In genomic region chr14:68174446-68174845, GRCh38 we compare ENCODE assay signal across 28 cellular contexts.
DNase-seq lines count a peak whose midpoint lies in the region; ATAC-seq, FAIRE-seq and TF ChIP-seq lines count a peak whose summit lies in the region.
"Had no signal": no experiment of that assay in that cellular context is flagged by ENCODE, and none has a peak within 500 bp of the region (broad histone marks: within the 10 kb centered on the region; RNA-seq: fewer than 3 reads in every experiment).

No MANE protein-coding gene starts in this region.

- peaks cover 65% of the 10 kb centered on the region for H3K4me1 ChIP-seq in PC-3 (ENCODE audit: insufficient read depth, low read length)
- H3K4me1 ChIP-seq in kidney (ENCODE audit: control insufficient read depth in 1 of 2, insufficient read depth in 1 of 2, low read depth in 1 of 2, low read length in 2 of 2), result peaks cover 11 to 13% of the 10 kb centered on the region in 2 donors
- peaks cover 33% of the 10 kb centered on the region for H3K4me1 ChIP-seq in smooth muscle cell (ENCODE audit: low read depth)
- H3K4me1 ChIP-seq in HepG2 (ENCODE audit: insufficient read depth, low read length), result peaks cover 52% of the 10 kb centered on the region
- H3K4me1 ChIP-seq: heart left ventricle, left ventricle myocardium inferior had no signal

- intact Hi-C loops in Calu3 (cut with micrococcal nuclease; ENCODE audit: unreplicated experiment) (no loop called here), PC-3 (cut with micrococcal nuclease) (no loop called here), kidney (cut with DNase I) (no loop called here), HepG2 (cut with micrococcal nuclease; ENCODE audit: unreplicated experiment) (no loop called here)

- no peaks in the 10 kb centered on the region for H3K79me2 ChIP-seq in PC-3 (ENCODE audit: low read length)
- no peaks in the 10 kb centered on the region for H3K79me2 ChIP-seq in smooth muscle cell (ENCODE audit: low read depth)
- no peaks in the 10 kb centered on the region for H3K79me2 ChIP-seq in HepG2 (ENCODE audit: insufficient read depth, low read length)

- no peak for TF ChIP-seq POLR2A in HepG2 (IDR thresholded peaks at IDR 0.05; ENCODE audit: insufficient read depth in 1 of 2, low read depth in 2 of 2, low read length in 2 of 2)

- no peaks in the 10 kb centered on the region for H3K27me3 Mint-ChIP-seq in Calu3 (ENCODE audit: unreplicated experiment)

- TF ChIP-seq CTCF in Calu3 (IDR thresholded peaks at IDR 0.05; ENCODE audit: unreplicated experiment), result no peak
- no peak for TF ChIP-seq CTCF in PC-3 (conservative IDR thresholded peaks at IDR 0.05; ENCODE audit: low read depth, low read length)
- no peak for TF ChIP-seq CTCF in kidney (IDR thresholded peaks at IDR 0.05; ENCODE audit: borderline replicate concordance, extremely low read depth, insufficient read depth)
- no peak for TF ChIP-seq CTCF in smooth muscle cell (IDR thresholded peaks at IDR 0.05; ENCODE audit: borderline replicate concordance, insufficient read depth, poor library complexity, severe bottlenecking)
- TF ChIP-seq CTCF in HepG2 (CRISPR knock-in tag; IDR thresholded peaks at IDR 0.05), result no peak

- no peaks in the 10 kb centered on the region for H3K27me3 ChIP-seq in PC-3 (ENCODE audit: low read length)
- H3K27me3 ChIP-seq in smooth muscle cell (ENCODE audit: low read depth), result no peaks in the 10 kb centered on the region
- H3K27me3 ChIP-seq in HepG2 (ENCODE audit: control insufficient read depth in 1 of 2, insufficient read depth in 2 of 2, low read length in 2 of 2), result no peaks in the 10 kb centered on the region
- H3K27me3 ChIP-seq: adrenal gland, colonic mucosa, heart left ventricle, neural progenitor cell, tibial artery had no signal

- peaks cover 4% of the 10 kb centered on the region for H3K9me3 Mint-ChIP-seq in Calu3 (ENCODE audit: low read depth, unreplicated experiment)
- H3K9me3 Mint-ChIP-seq: neural progenitor cell had no signal

- no peaks in the 10 kb centered on the region for H3K9me2 ChIP-seq in PC-3 (replicated peaks; ENCODE audit: low read length)

- no peaks in the 10 kb centered on the region for H3K9me3 ChIP-seq in PC-3 (ENCODE audit: low read length)
- H3K9me3 ChIP-seq in kidney (ENCODE audit: control insufficient read depth in 1 of 2, low read length in 2 of 2), result no peaks in the 10 kb centered on the region
- H3K9me3 ChIP-seq in smooth muscle cell (replicated peaks; ENCODE audit: low read depth), result no peaks in the 10 kb centered on the region
- no peaks in the 10 kb centered on the region for H3K9me3 ChIP-seq in HepG2 (ENCODE audit: low read length)
- H3K9me3 ChIP-seq: adrenal gland, colonic mucosa, heart left ventricle, left ventricle myocardium inferior, psoas muscle, tibial artery had no signal

- H3K4me1 Mint-ChIP-seq in Calu3 (ENCODE audit: low read depth, unreplicated experiment), result peaks cover 60% of the 10 kb centered on the region

- BruUV-seq in Calu3 (replicated peaks; lab: Mats Ljungman, UMichigan) (no TSS peak), PC-3 (replicated peaks; lab: Mats Ljungman, UMichigan) (no TSS peak), HepG2 (replicated peaks; lab: Mats Ljungman, UMichigan) (no TSS peak)

- H3K4me3 Mint-ChIP-seq in Calu3 (ENCODE audit: low read depth, unreplicated experiment), result no peak overlapping the region
- H3K4me3 Mint-ChIP-seq: activated CD8-positive, alpha-beta T cell treated with anti-CD3 and anti-CD28 coated beads, Interleukin-2, amount 10 ng/mL, durations not matched to agents 7 days and 5 days; neural progenitor cell had no signal

- no peak for TF ChIP-seq RAD21 in HepG2 (CRISPR knock-in tag; IDR thresholded peaks at IDR 0.05)

- FAIRE-seq in kidney (lab: Jason Lieb, UNC) (no peak), HepG2 (lab: Jason Lieb, UNC) (no peak)
- FAIRE-seq: bronchial epithelial cell, H54, K562, small intestine had no signal

- H3K36me3 ChIP-seq in PC-3 (ENCODE audit: low read depth, low read length) (no peaks in the 10 kb centered on the region), kidney (ENCODE audit: control insufficient read depth in 1 of 2, insufficient read depth in 2 of 2, low read length in 2 of 2) (no peaks in the 10 kb centered on the region), smooth muscle cell (ENCODE audit: low read depth) (no peaks in the 10 kb centered on the region), HepG2 (replicated peaks in 1 of 2; ENCODE audit: control insufficient read depth in 1 of 2, insufficient read depth in 2 of 2, low read length in 2 of 2) (no peaks in the 10 kb centered on the region)
- H3K36me3 ChIP-seq: adrenal gland, colonic mucosa, heart left ventricle, left ventricle myocardium inferior, neural progenitor cell, tibial artery had no signal

- no peak for DNase-seq in Calu3
- DNase-seq in PC-3, result peak; percentile 31
- no peak for DNase-seq in kidney
- DNase-seq in smooth muscle cell (lab: John Stamatoyannopoulos, UW; ENCODE audit: unreplicated experiment), result no peak
- DNase-seq in HepG2 (ENCODE audit: low spot score), result no peak
- DNase-seq in iPS-NIHi7 (ENCODE audit: extremely low spot score), result no peak
- DNase-seq: activated CD8-positive, alpha-beta T cell treated with anti-CD3 and anti-CD28 coated beads, Interleukin-2, amount 10 ng/mL, durations not matched to agents 7 days and 5 days; activated T-cell treated with anti-CD3 and anti-CD28 coated beads, Interleukin-2, amount 50 U/mL, for 1 hour; adrenal gland; colonic mucosa; heart left ventricle; left ventricle myocardium inferior; NCI-H146; NCI-H2171; NCI-H524 treated with DMSO at 0.1 percent for 48 hours; psoas muscle; small intestine; stimulated activated CD4-positive, alpha-beta T cell treated with anti-CD3 and anti-CD28 coated beads, Interleukin-2, amount 100 ng/mL, for 48 hours; stimulated activated naive CD4-positive, alpha-beta T cell; T1000; tibial artery had no signal

- H4K20me1 ChIP-seq in PC-3 (ENCODE audit: low read length) (no peaks in the 10 kb centered on the region), smooth muscle cell (ENCODE audit: low read depth) (no peaks in the 10 kb centered on the region), HepG2 (ENCODE audit: insufficient read depth, low read length) (no peaks in the 10 kb centered on the region)

- TF ChIP-seq EP300 in HepG2 (IDR thresholded peaks at IDR 0.05; ENCODE audit: low read depth in 2 of 2, low read length in 2 of 2) (no peak), HepG2 (CRISPR knock-in tag; IDR thresholded peaks at IDR 0.05; ENCODE audit: borderline replicate concordance) (no peak)

- in situ Hi-C loops in HepG2 (cut with HindIII; ENCODE audit: extremely low pct_ligation_motif_present, low pct_unique_long_range_greater_than_20kb), result no loop called here

- POLR2A ChIA-PET in PC-3 (lab: Charles Lee; ENCODE audit: unreplicated experiment), result no interaction called here
- POLR2A ChIA-PET in HepG2 (lab: Yijun Ruan, JAX), result no interaction called here

- CTCF ChIA-PET in Calu3 (lab: Charles Lee) (no interaction called here), PC-3 (lab: Charles Lee) (no interaction called here), HepG2 (lab: Yijun Ruan, JAX; ENCODE audit: low intra/inter-chr PET ratio, low total read pairs) (no interaction called here)

- no peak overlapping the region for H3K9ac ChIP-seq in PC-3 (ENCODE audit: low read length)
- H3K9ac ChIP-seq in kidney (ENCODE audit: low read length in 2 of 2), result no peak overlapping the region
- H3K9ac ChIP-seq in smooth muscle cell (ENCODE audit: low read depth), result no peak overlapping the region
- H3K9ac ChIP-seq in HepG2 (ENCODE audit: insufficient read depth, low read depth, low read length), result no peak overlapping the region
- H3K9ac ChIP-seq: neural progenitor cell had no signal

- H3K27ac ChIP-seq in PC-3 (ENCODE audit: low read length) (peak overlapping the region; percentile 69; the same call in 1 of the 2 replicates), kidney (ENCODE audit: low read depth in 2 of 2, low read length in 2 of 2) (peak overlapping the region; percentile 18 to 72), smooth muscle cell (ENCODE audit: low read depth) (peak overlapping the region; percentile 59), HepG2 (ENCODE audit: extremely low read length, insufficient read depth, low read length) (no peak overlapping the region)
- H3K27ac ChIP-seq: adrenal gland, C4-2B, left ventricle myocardium inferior, neural progenitor cell, psoas muscle, tibial artery had no signal

- peak overlapping the region; percentile 79 for H3K27ac Mint-ChIP-seq in Calu3 (ENCODE audit: unreplicated experiment)
- H3K27ac Mint-ChIP-seq: activated CD8-positive, alpha-beta T cell treated with anti-CD3 and anti-CD28 coated beads, Interleukin-2, amount 10 ng/mL, durations not matched to agents 7 days and 5 days; neural progenitor cell had no signal

- peaks cover 8% of the 10 kb centered on the region for H3K36me3 Mint-ChIP-seq in Calu3 (ENCODE audit: insufficient read depth, unreplicated experiment)

- ATAC-seq in PC-3 (no peak), HG03159 (IDR thresholded peaks at IDR 0.05; ENCODE audit: unreplicated experiment) (no peak), HepG2 (no peak), GM18498 (IDR thresholded peaks at IDR 0.05; ENCODE audit: unreplicated experiment) (no peak)
- ATAC-seq: activated CD8-positive, alpha-beta T cell treated with anti-CD3 and anti-CD28 coated beads, Interleukin-2, amount 10 ng/mL, durations not matched to agents 7 days and 5 days; heart left ventricle; K562; psoas muscle had no signal

- no peak overlapping the region for H2AFZ ChIP-seq in PC-3 (ENCODE audit: low read length)
- H2AFZ ChIP-seq in smooth muscle cell (ENCODE audit: low read depth), result no peak overlapping the region
- no peak overlapping the region for H2AFZ ChIP-seq in HepG2 (ENCODE audit: low read length)
- H2AFZ ChIP-seq: neural progenitor cell had no signal

- no peak overlapping the region for H3K4me2 ChIP-seq in PC-3 (ENCODE audit: low read length)
- no peak overlapping the region for H3K4me2 ChIP-seq in smooth muscle cell
- H3K4me2 ChIP-seq in HepG2 (ENCODE audit: low read depth, low read length), result no peak overlapping the region
- H3K4me2 ChIP-seq: neural progenitor cell had no signal

- no peak overlapping the region for H3K4me3 ChIP-seq in PC-3 (ENCODE audit: low read length)
- no peak overlapping the region for H3K4me3 ChIP-seq in kidney (ENCODE audit: low read length in 2 of 2)
- no peak overlapping the region for H3K4me3 ChIP-seq in smooth muscle cell
- no peak overlapping the region for H3K4me3 ChIP-seq in HepG2 (replicated peaks in 1 of 3; ENCODE audit: insufficient read depth in 1 of 3, low read depth in 2 of 3, low read length in 3 of 3)
- H3K4me3 ChIP-seq: adrenal gland, colonic mucosa, heart left ventricle, K562, left ventricle myocardium inferior, neural progenitor cell, psoas muscle, tibial artery had no signal

- 55% methylated on average over 2 of the region's 2 CpGs for WGBS in smooth muscle cell (ENCODE audit: low lambda C conversion rate)
- WGBS in HepG2 (ENCODE audit: low lambda C conversion rate), result 98% methylated on average over 2 of the region's 2 CpGs

- H3F3A ChIP-seq in PC-3 (ENCODE audit: low read length, unreplicated experiment) (peaks cover 13% of the 10 kb centered on the region), smooth muscle cell (ENCODE audit: low read depth) (peaks cover 13% of the 10 kb centered on the region)
